17 cellular contexts compared by ENCODE assay signal in the genomic region with DNA sequence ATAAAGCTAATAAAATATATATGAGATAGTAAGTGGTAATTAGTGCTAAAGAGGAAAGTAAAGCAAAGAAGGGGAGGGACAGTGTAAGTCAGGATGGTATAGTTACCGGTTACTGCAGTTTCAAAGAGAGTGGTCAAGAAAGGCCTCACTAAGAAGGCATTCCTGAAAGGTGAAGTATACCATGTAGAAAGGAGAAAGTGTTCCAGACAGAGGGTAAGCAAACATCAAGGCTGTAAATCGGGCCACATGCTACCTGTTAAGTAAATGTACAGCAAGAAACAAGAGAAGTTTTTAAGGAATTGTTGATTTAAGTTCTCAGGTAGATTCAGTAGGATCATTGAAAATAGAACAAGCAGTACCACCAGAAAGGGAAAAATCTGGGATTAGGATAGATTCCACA. TPM values are rescaled to one million over a fixed set of nuclear protein-coding genes. Genes with fewer than 3 reads are reported as not detected.
DNase-seq lines count a peak whose midpoint lies in the region; ATAC-seq, FAIRE-seq and TF ChIP-seq lines count a peak whose summit lies in the region.
"Had no signal": no experiment of that assay in that cellular context is flagged by ENCODE, and none has a peak within 500 bp of the region (broad histone marks: within the 10 kb centered on the region; RNA-seq: fewer than 3 reads in every experiment).

No MANE protein-coding gene starts in this region.

- H3F3A ChIP-seq in GM23248 (ENCODE audit: insufficient read depth): no peaks in the 10 kb centered on the region

- no peaks in the 10 kb centered on the region for H3K9me3 Mint-ChIP-seq in stimulated activated memory B cell treated with anti-CD40 and anti-IgM and Interleukin-4, amounts not matched to agents 10 μg/mL and 1 μg/mL and 100 μg/mL, for 72 hours
- no peaks in the 10 kb centered on the region for H3K9me3 Mint-ChIP-seq in activated CD4-positive, alpha-beta T cell treated with anti-CD3 and anti-CD28 coated beads, Interleukin-2, amount 10 ng/mL, durations not matched to agents 24 days and 14 days

- peak overlapping the region; percentile 58 for H3K27ac Mint-ChIP-seq in stimulated activated memory B cell treated with anti-CD40 and anti-IgM and Interleukin-4, amounts not matched to agents 10 μg/mL and 1 μg/mL and 100 μg/mL, for 72 hours
- H3K27ac Mint-ChIP-seq in activated CD4-positive, alpha-beta T cell treated with anti-CD3 and anti-CD28 coated beads, Interleukin-2, amount 10 ng/mL, durations not matched to agents 24 days and 14 days: no peak overlapping the region
- H3K27ac Mint-ChIP-seq: endodermal cell had no signal

- 99 to 100% methylated on average over 2 of the region's 2 CpGs for WGBS in GM23248 (ENCODE audit: low coverage in 1 of 2, low lambda C conversion rate in 2 of 2, missing lambda C conversion rate in 2 of 2), 2 experiments

- H3K27me3 ChIP-seq in GM23248 (replicated peaks; ENCODE audit: insufficient read depth): no peaks in the 10 kb centered on the region
- H3K27me3 ChIP-seq: vagina had no signal

- no peak overlapping the region for H3K4me2 ChIP-seq in GM23248 (ENCODE audit: unreplicated experiment)

- peaks cover 23% of the 10 kb centered on the region for H3K4me1 Mint-ChIP-seq in stimulated activated memory B cell treated with anti-CD40 and anti-IgM and Interleukin-4, amounts not matched to agents 10 μg/mL and 1 μg/mL and 100 μg/mL, for 72 hours
- H3K4me1 Mint-ChIP-seq in activated CD4-positive, alpha-beta T cell treated with anti-CD3 and anti-CD28 coated beads, Interleukin-2, amount 10 ng/mL, durations not matched to agents 24 days and 14 days: peaks cover 18% of the 10 kb centered on the region

- DNase-seq in GM23248 (peak; percentile 0), left kidney (ENCODE audit: low read depth, low spot score) (peak; percentile 58), kidney (no peak), NOMO-1 treated with DMSO at 0.1 percent for 48 hours (lab: John Stamatoyannopoulos, UW; ENCODE audit: unreplicated experiment) (no peak)
- DNase-seq in stimulated activated naive CD4-positive, alpha-beta T cell treated with Interleukin-2 at 50 U/mL for 16 hours (lab: John Stamatoyannopoulos, UW): no peak
- no peak for DNase-seq in activated CD4-positive, alpha-beta T cell treated with anti-CD3 and anti-CD28 coated beads, Interleukin-2, amount 10 ng/mL, durations not matched to agents 24 days and 14 days
- DNase-seq: cerebellar nuclear complex, COR-L47, endodermal cell, NCI-H1694, NCI-H345, SW 1271 had no signal

- intact Hi-C loops in kidney (cut with DNase I): no loop called here
- intact Hi-C loops in activated CD4-positive, alpha-beta T cell treated with anti-CD3 and anti-CD28 coated beads, Interleukin-2, amount 10 ng/mL, durations not matched to agents 24 days and 14 days (cut with micrococcal nuclease): no loop called here

- H3K9me3 ChIP-seq in GM23248 (ENCODE audit: low read depth) (no peaks in the 10 kb centered on the region), kidney (ENCODE audit: control insufficient read depth in 1 of 2, low read length in 2 of 2) (no peaks in the 10 kb centered on the region)
- H3K9me3 ChIP-seq: vagina had no signal

- H3K27me3 Mint-ChIP-seq in stimulated activated memory B cell treated with anti-CD40 and anti-IgM and Interleukin-4, amounts not matched to agents 10 μg/mL and 1 μg/mL and 100 μg/mL, for 72 hours: no peaks in the 10 kb centered on the region
- no peaks in the 10 kb centered on the region for H3K27me3 Mint-ChIP-seq in activated CD4-positive, alpha-beta T cell treated with anti-CD3 and anti-CD28 coated beads, Interleukin-2, amount 10 ng/mL, durations not matched to agents 24 days and 14 days

- no peak for FAIRE-seq in kidney (lab: Jason Lieb, UNC)
- FAIRE-seq: G401.6, GM12878 had no signal

- no peak overlapping the region for H2AFZ ChIP-seq in GM23248

- 0 out of 2 replicates have a peak, but pooled peaks cover 12% of the 10 kb centered on the region for H4K20me1 ChIP-seq in GM23248 (ENCODE audit: insufficient read depth)

- H3K36me3 ChIP-seq in GM23248 (ENCODE audit: low read depth) (peaks cover 11% of the 10 kb centered on the region; the same call in 1 of the 2 replicates), kidney (ENCODE audit: control insufficient read depth in 1 of 2, insufficient read depth in 2 of 2, low read length in 2 of 2) (no peaks in the 10 kb centered on the region)
- H3K36me3 ChIP-seq: vagina had no signal

- H3K9me2 ChIP-seq in GM23248 (ENCODE audit: insufficient read depth): no peaks in the 10 kb centered on the region

- no peak for TF ChIP-seq CTCF in VCaP (conservative IDR thresholded peaks at IDR 0.05)
- no peak for TF ChIP-seq CTCF in kidney (IDR thresholded peaks at IDR 0.05; ENCODE audit: borderline replicate concordance, extremely low read depth, insufficient read depth)

- H3K79me2 ChIP-seq in GM23248 (ENCODE audit: insufficient read depth): peaks cover 97% of the 10 kb centered on the region

- H3K4me3 ChIP-seq in GM23248 (no peak overlapping the region), kidney (ENCODE audit: low read length in 2 of 2) (peak overlapping the region in 1 of 2 donors; percentile 45)
- H3K4me3 ChIP-seq: GM12878, vagina had no signal

- no peak for ATAC-seq in stimulated activated memory B cell treated with anti-CD40 and anti-IgM and Interleukin-4, amounts not matched to agents 10 μg/mL and 1 μg/mL and 100 μg/mL, for 72 hours
- ATAC-seq: GM12878 had no signal

- H3K4me1 ChIP-seq in GM23248 (ENCODE audit: insufficient read depth) (no peaks in the 10 kb centered on the region), kidney (ENCODE audit: control insufficient read depth in 1 of 2, insufficient read depth in 1 of 2, low read depth in 1 of 2, low read length in 2 of 2) (peaks cover 5 to 7% of the 10 kb centered on the region in 2 donors)

- in situ Hi-C loops in GM23248 (cut with MboI): no loop called here

- H3K4me3 Mint-ChIP-seq in stimulated activated memory B cell treated with anti-CD40 and anti-IgM and Interleukin-4, amounts not matched to agents 10 μg/mL and 1 μg/mL and 100 μg/mL, for 72 hours: peak overlapping the region; percentile 55
- H3K4me3 Mint-ChIP-seq in activated CD4-positive, alpha-beta T cell treated with anti-CD3 and anti-CD28 coated beads, Interleukin-2, amount 10 ng/mL, durations not matched to agents 24 days and 14 days: no peak overlapping the region
- H3K4me3 Mint-ChIP-seq: endodermal cell had no signal

- H3K9ac ChIP-seq in GM23248 (no peak overlapping the region), kidney (ENCODE audit: low read length in 2 of 2) (no peak overlapping the region)

- peaks cover 29% of the 10 kb centered on the region for H3K36me3 Mint-ChIP-seq in stimulated activated memory B cell treated with anti-CD40 and anti-IgM and Interleukin-4, amounts not matched to agents 10 μg/mL and 1 μg/mL and 100 μg/mL, for 72 hours
- H3K36me3 Mint-ChIP-seq in activated CD4-positive, alpha-beta T cell treated with anti-CD3 and anti-CD28 coated beads, Interleukin-2, amount 10 ng/mL, durations not matched to agents 24 days and 14 days (ENCODE audit: low read depth): peaks cover 29% of the 10 kb centered on the region

- no peak overlapping the region for H3K27ac ChIP-seq in GM23248
- H3K27ac ChIP-seq in VCaP: peak overlapping the region; percentile 63
- no peak overlapping the region for H3K27ac ChIP-seq in kidney (ENCODE audit: low read depth in 2 of 2, low read length in 2 of 2)
- H3K27ac ChIP-seq: vagina had no signal

RNA-seq across cellular contexts. Expression of a gene that starts 9.7 kb away (rescaled TPM):
- total RNA-seq in GM23248 (2014; rRNA removed; shearing (Covaris generic)): 58.9 and 65.9 TPM in 2 replicates
- polyA plus RNA-seq in GM23248 (2016; fragmentation: Nextera tagmentation; extraction: Ambion mirVana) (43.1 and 43.9 TPM in 2 replicates), kidney (ENCODE audit: insufficient read depth, low read depth, low replicate concordance) (11.9 TPM)
- total RNA-seq in kidney: 23.5 TPM
- 32.3 and 33.1 TPM in 2 replicates for total RNA-seq in activated CD4-positive, alpha-beta T cell treated with anti-CD3 and anti-CD28 coated beads, Interleukin-2, amount 10 ng/mL, durations not matched to agents 24 days and 14 days

Comparison
In these comparisons a context has a peak if more than half of its experiments do, and no peak if none do; other contexts are left out.
1. DNase-seq: peak in GM23248 (single experiment) and left kidney (single experiment); none in kidney (single experiment), stimulated activated naive CD4-positive, alpha-beta T cell treated with Interleukin-2 at 50 U/mL for 16 hours (single experiment), activated CD4-positive, alpha-beta T cell treated with anti-CD3 and anti-CD28 coated beads, Interleukin-2, amount 10 ng/mL, durations not matched to agents 24 days and 14 days (single experiment) and NOMO-1 treated with DMSO at 0.1 percent for 48 hours (single experiment).